Comparison of ENCODE assay signal across 8 cellular contexts in genomic region chr22:17303840-17304779, GRCh38.
DNase-seq lines count a peak whose midpoint lies in the region; ATAC-seq, FAIRE-seq and TF ChIP-seq lines count a peak whose summit lies in the region.

No MANE protein-coding gene starts in this region.

- no peak for FAIRE-seq in K562 (lab: Jason Lieb, UNC)

- H4K20me1 ChIP-seq in K562 (replicated peaks; ENCODE audit: control insufficient read depth, insufficient read depth, low read length): no peaks in the 10 kb centered on the region; the same call in 1 of the 2 replicates

- TF ChIP-seq EP300 in K562 (IDR thresholded peaks at IDR 0.05; ENCODE audit: low read length) (no peak), gastroesophageal sphincter (IDR thresholded peaks at IDR 0.05) (no peak)

- no peak overlapping the region for H3K4me2 ChIP-seq in K562 (ENCODE audit: insufficient read depth, low read length)

- peak; percentile 71 for DNase-seq in GM20000 (ENCODE audit: low spot score)
- peak; percentile 23 to 89 (median 41) for DNase-seq in T-helper 1 cell
- peak in 1 of 4 experiments; percentile 5 for DNase-seq in K562 (ENCODE audit: extremely low read depth in 1 of 4, low spot score in 3 of 4)
- DNase-seq in stimulated activated CD8-positive, alpha-beta memory T cell treated with anti-CD3 and anti-CD28 coated beads, Interleukin-7, amount 100 ng/mL, for 48 hours (ENCODE audit: extremely low read depth in 1 of 2, low read depth in 1 of 2): peak; percentile 18 to 57
- DNase-seq in NCI-H1105 (lab: John Stamatoyannopoulos, UW): no peak
- DNase-seq in left ventricle myocardium superior: no peak
- DNase-seq in cerebellar nuclear complex (lab: John Stamatoyannopoulos, UW): no peak

- no peak for TF ChIP-seq CTCF in GM20000 (IDR thresholded peaks at IDR 0.05; ENCODE audit: extremely low read depth, missing control alignments)
- no peak for TF ChIP-seq CTCF in K562 (IDR thresholded peaks at IDR 0.05 in 2 of 3, conservative IDR thresholded peaks at IDR 0.05 in 1 of 3; ENCODE audit: insufficient read depth in 2 of 3, low read depth in 1 of 3, low read length in 3 of 3)
- TF ChIP-seq CTCF in gastroesophageal sphincter (IDR thresholded peaks at IDR 0.05): no peak

- H3K4me3 ChIP-seq in K562 (no peak overlapping the region), gastroesophageal sphincter (no peak overlapping the region)

- no peak overlapping the region for H3K9ac ChIP-seq in K562 (ENCODE audit: insufficient read depth in 1 of 2, low read depth in 2 of 2, low read length in 2 of 2)

- BruUV-seq in K562 (replicated peaks; lab: Mats Ljungman, UMichigan): no TSS peak

- no peaks in the 10 kb centered on the region for H3K4me1 ChIP-seq in K562 (replicated peaks in 1 of 2; ENCODE audit: control insufficient read depth in 2 of 2, insufficient read depth in 2 of 2, low read length in 2 of 2)
- no peaks in the 10 kb centered on the region for H3K4me1 ChIP-seq in gastroesophageal sphincter

- H3K27ac ChIP-seq in K562 (ENCODE audit: extremely low read depth, low read depth, low read length): no peak overlapping the region
- H3K27ac ChIP-seq in gastroesophageal sphincter: no peak overlapping the region

- TF ChIP-seq POLR2A in K562 (conservative IDR thresholded peaks at IDR 0.05): no peak
- no peak for TF ChIP-seq POLR2A in gastroesophageal sphincter (IDR thresholded peaks at IDR 0.05)

- CTCF ChIA-PET in K562 (lab: Yijun Ruan, JAX; ENCODE audit: low intra/inter-chr PET ratio): no interaction called here

- intact Hi-C loops in K562 (cut with micrococcal nuclease): no loop called here
- intact Hi-C loops in left ventricle myocardium superior (cut with micrococcal nuclease): loop anchor here (10.0 kb wide), 1 partner anchor 59 kb away; no protein-coding TSS in a partner anchor

- peak; percentile 53 for ATAC-seq in K562
- no peak for ATAC-seq in left ventricle myocardium superior
- ATAC-seq in gastroesophageal sphincter: no peak

- H3K9me1 ChIP-seq in K562 (ENCODE audit: control insufficient read depth, insufficient read depth, low read length): no peaks in the 10 kb centered on the region

- 3% methylated on average over 21 of the region's 21 CpGs for WGBS in K562 (ENCODE audit: insufficient coverage, low coverage, missing lambda C conversion rate)
- WGBS in gastroesophageal sphincter (ENCODE audit: low coverage in 1 of 2), 2 donors: 74 to 82% methylated on average over 11 to 19 of the region's 21 CpGs

- in situ Hi-C loops in K562 (cut with MboI): no loop called here

- H3K9me3 ChIP-seq in K562 (replicated peaks; ENCODE audit: control insufficient read depth, insufficient read depth, low read depth, low read length) (no peaks in the 10 kb centered on the region), gastroesophageal sphincter (peaks cover 0 to 5% (median 0%) of the 10 kb centered on the region in 3 donors)

- H3K36me3 ChIP-seq in K562 (ENCODE audit: control insufficient read depth, insufficient read depth, low read length): no peaks in the 10 kb centered on the region
- H3K36me3 ChIP-seq in gastroesophageal sphincter: no peaks in the 10 kb centered on the region

- TF ChIP-seq RAD21 in K562 (CRISPR knock-in tag; conservative IDR thresholded peaks at IDR 0.05 in 1 of 2, IDR thresholded peaks at IDR 0.05 in 1 of 2): no peak

- POLR2A ChIA-PET in K562 (lab: Yijun Ruan, JAX): interaction anchor here (0.6 kb wide), 1 partner anchor 16 kb away, joined by 3 read pairs; no protein-coding TSS in a partner anchor

- H3K27me3 ChIP-seq in K562 (ENCODE audit: control insufficient read depth in 2 of 2, insufficient read depth in 2 of 2, low read length in 2 of 2) (peaks cover 14 to 18% of the 10 kb centered on the region in 2 experiments; a peak in 4 of 5 replicates), gastroesophageal sphincter (peaks cover 3% of the 10 kb centered on the region)

- H2AFZ ChIP-seq in K562 (ENCODE audit: low read depth, low read length): no peak overlapping the region

- no peaks in the 10 kb centered on the region for H3K79me2 ChIP-seq in K562 (ENCODE audit: control insufficient read depth, insufficient read depth, low read length)

TF ChIP-seq in K562, 482 proteins besides CTCF, POLR2A, EP300 and RAD21:
- no peak for TF ChIP-seq HDGF (IDR thresholded peaks at IDR 0.05)
- TF ChIP-seq CHD2 (IDR thresholded peaks at IDR 0.05; ENCODE audit: low read depth, low read length): no peak
- TF ChIP-seq FOXP4 (CRISPR knock-in tag; IDR thresholded peaks at IDR 0.05; ENCODE audit: borderline replicate concordance): no peak
- no peak for TF ChIP-seq CXXC5 (CRISPR knock-in tag; IDR thresholded peaks at IDR 0.05)
- no peak for TF ChIP-seq XRCC4 (IDR thresholded peaks at IDR 0.05; ENCODE audit: extremely low read depth, insufficient read depth, insufficient read length)
- no peak for TF ChIP-seq GMEB1 (CRISPR knock-in tag; IDR thresholded peaks at IDR 0.05)
- no peak for TF ChIP-seq SP1 (CRISPR knock-in tag; IDR thresholded peaks at IDR 0.05)
- TF ChIP-seq ZNF79 (CRISPR knock-in tag; IDR thresholded peaks at IDR 0.05; ENCODE audit: low read depth): no peak
- no peak for TF ChIP-seq FOXP1 (CRISPR knock-in tag; IDR thresholded peaks at IDR 0.05)
- TF ChIP-seq RBM25 (IDR thresholded peaks at IDR 0.05; ENCODE audit: low read depth, low read length, severe bottlenecking): no peak

Comparison
In these comparisons a context has a peak if more than half of its experiments do, and no peak if none do; other contexts are left out.
1. DNase-seq: peak in GM20000 (single experiment), T-helper 1 cell (5 of 5) and stimulated activated CD8-positive, alpha-beta memory T cell treated with anti-CD3 and anti-CD28 coated beads, Interleukin-7, amount 100 ng/mL, for 48 hours (2 of 2); none in NCI-H1105 (single experiment), left ventricle myocardium superior (single experiment) and cerebellar nuclear complex (0 of 2).